5 cellular contexts compared by ENCODE assay signal in genomic region chr20:40004092-40004491, GRCh38.
A peak's percentile ranks its signal among the peaks of the same experiment; 100 is the strongest.
DNase-seq lines count a peak whose midpoint lies in the region; ATAC-seq and TF ChIP-seq lines count a peak whose summit lies in the region.
"Not testable (repeated sequence)": the region's sequence is repeated elsewhere in the genome, so short reads cannot be mapped to it uniquely, and the experiment has no call there.

No MANE protein-coding gene starts in this region.

- TF ChIP-seq POLR2A in right lobe of liver (IDR thresholded peaks at IDR 0.05): peak; percentile 76

- H3K27me3 ChIP-seq in right lobe of liver: not testable (repeated sequence)

- peak overlapping the region in 2 of 3 donors; percentile 13 to 47 for H3K27ac ChIP-seq in right lobe of liver

- peak overlapping the region; percentile 73 for H3K27ac Mint-ChIP-seq in activated T-cell treated with anti-CD3 and anti-CD28 coated beads, Interleukin-2, amount 50 U/mL, for 72 hours

- not testable (repeated sequence) for H3K4me3 Mint-ChIP-seq in activated T-cell treated with anti-CD3 and anti-CD28 coated beads, Interleukin-2, amount 50 U/mL, for 72 hours

- peak; percentile 63 for DNase-seq in NCI-H69 (lab: John Stamatoyannopoulos, UW)
- DNase-seq in NCI-H82 (lab: John Stamatoyannopoulos, UW): peak; percentile 46
- not testable (repeated sequence) for DNase-seq in activated T-cell treated with anti-CD3 and anti-CD28 coated beads, Interleukin-2, amount 50 U/mL, for 72 hours; left lobe of liver (ENCODE audit: low spot score); right lobe of liver

- not testable (repeated sequence) for ATAC-seq in activated T-cell treated with anti-CD3 and anti-CD28 coated beads, Interleukin-2, amount 50 U/mL, for 72 hours (replicated peaks in 1 of 2)
- peak; percentile 34 for ATAC-seq in left lobe of liver
- ATAC-seq in right lobe of liver: peak in 3 of 4 donors; percentile 42 to 59 (median 50)

- H3K4me1 ChIP-seq in right lobe of liver: not testable (repeated sequence)

- intact Hi-C loops in right lobe of liver (cut with DNase I): not testable (repeated sequence)

- not testable (repeated sequence) for H3K9me3 Mint-ChIP-seq in activated T-cell treated with anti-CD3 and anti-CD28 coated beads, Interleukin-2, amount 50 U/mL, for 72 hours

- not testable (repeated sequence) for H3K4me1 Mint-ChIP-seq in activated T-cell treated with anti-CD3 and anti-CD28 coated beads, Interleukin-2, amount 50 U/mL, for 72 hours (ENCODE audit: low read depth)

- H3K36me3 ChIP-seq in right lobe of liver: not testable (repeated sequence)

- not testable (repeated sequence) for H3K36me3 Mint-ChIP-seq in activated T-cell treated with anti-CD3 and anti-CD28 coated beads, Interleukin-2, amount 50 U/mL, for 72 hours (ENCODE audit: insufficient read depth in 2 of 2)

- peak overlapping the region in 2 of 3 donors; percentile 35 to 43 for H3K4me3 ChIP-seq in right lobe of liver

- not testable (repeated sequence) for H3K9me3 ChIP-seq in right lobe of liver

- WGBS in right lobe of liver (ENCODE audit: insufficient coverage, low coverage, low lambda C conversion rate, missing lambda C conversion rate): 18% methylated on average over 2 of the region's 2 CpGs

- not testable (repeated sequence) for TF ChIP-seq CTCF in right lobe of liver (IDR thresholded peaks at IDR 0.05)

- H3K27me3 Mint-ChIP-seq in activated T-cell treated with anti-CD3 and anti-CD28 coated beads, Interleukin-2, amount 50 U/mL, for 72 hours (ENCODE audit: low read depth): not testable (repeated sequence)
